ENCODE assay signal across 8 cellular contexts in genomic region chr1:32521165-32521564, GRCh38. TPM values are rescaled to one million over a fixed set of nuclear protein-coding genes. Genes with fewer than 3 reads are reported as not detected.
DNase-seq lines count a peak whose midpoint lies in the region; ATAC-seq and TF ChIP-seq lines count a peak whose summit lies in the region.

No MANE protein-coding gene starts in this region.

- no peak for DNase-seq in activated naive CD4-positive, alpha-beta T cell (lab: John Stamatoyannopoulos, UW)
- DNase-seq in Panc1 (ENCODE audit: low read depth, low spot score) (no peak), dermis blood vessel endothelial cell (peak; percentile 24), glomerular visceral epithelial cell (ENCODE audit: extremely low spot score) (no peak), sigmoid colon (no peak), ureter (ENCODE audit: low spot score) (no peak)
- DNase-seq in stimulated activated naive CD8-positive, alpha-beta T cell treated with anti-CD3 and anti-CD28 coated beads, Interleukin-15, amount 100 ng/mL, for 72 hours: no peak

- no TSS peak for BruUV-seq in Panc1 (replicated peaks; lab: Mats Ljungman, UMichigan)

- 79 to 92% methylated on average over 6 of the region's 6 CpGs for WGBS in sigmoid colon, 2 donors

- no peak for TF ChIP-seq POLR2A in sigmoid colon (IDR thresholded peaks at IDR 0.05)

- H3K9me3 Mint-ChIP-seq in activated naive CD4-positive, alpha-beta T cell treated with anti-CD3 and anti-CD28 coated beads, Interleukin-2, amount 50 U/mL, for 24 hours: no peaks in the 10 kb centered on the region
- no peaks in the 10 kb centered on the region for H3K9me3 Mint-ChIP-seq in stimulated activated naive CD8-positive, alpha-beta T cell treated with anti-CD3 and anti-CD28 coated beads, Interleukin-15, amount 100 ng/mL, for 72 hours

- ATAC-seq in Panc1: peak; percentile 39
- ATAC-seq in stimulated activated naive CD8-positive, alpha-beta T cell treated with anti-CD3 and anti-CD28 coated beads, Interleukin-15, amount 100 ng/mL, for 72 hours: no peak

- intact Hi-C loops in Panc1 (cut with micrococcal nuclease; ENCODE audit: unreplicated experiment): loop anchor here (10.0 kb wide), 1 partner anchor 94 kb away; no protein-coding TSS in a partner anchor
- intact Hi-C loops in sigmoid colon (cut with DNase I): loop anchor here (10.0 kb wide), 1 partner anchor 254 kb away; no protein-coding TSS in a partner anchor

- peaks cover 7% of the 10 kb centered on the region for H3K27me3 Mint-ChIP-seq in activated naive CD4-positive, alpha-beta T cell treated with anti-CD3 and anti-CD28 coated beads, Interleukin-2, amount 50 U/mL, for 24 hours
- H3K27me3 Mint-ChIP-seq in stimulated activated naive CD8-positive, alpha-beta T cell treated with anti-CD3 and anti-CD28 coated beads, Interleukin-15, amount 100 ng/mL, for 72 hours: peaks cover 24% of the 10 kb centered on the region

- H3K36me3 ChIP-seq in Panc1 (ENCODE audit: control insufficient read depth, insufficient read depth, low read length): no peaks in the 10 kb centered on the region
- no peaks in the 10 kb centered on the region for H3K36me3 ChIP-seq in sigmoid colon

- H3K9me3 ChIP-seq in Panc1 (ENCODE audit: control insufficient read depth, insufficient read depth, low read depth, low read length) (no peaks in the 10 kb centered on the region), sigmoid colon (no peaks in the 10 kb centered on the region)

- H3K4me3 ChIP-seq in Panc1 (ENCODE audit: low read depth in 2 of 2, low read length in 2 of 2): peak overlapping the region in 1 of 2 experiments; percentile 56; a peak in 1 of 4 replicates
- H3K4me3 ChIP-seq in sigmoid colon: no peak overlapping the region

- TF ChIP-seq EP300 in sigmoid colon (IDR thresholded peaks at IDR 0.05): no peak

- CTCF ChIA-PET in Panc1 (lab: Charles Lee): interaction anchor here (0.6 to 1.2 kb wide), 16 partner anchors 9 to 467 kb away, joined by 3 to 12 read pairs (median 6); partner anchors contain the start of gene RNF19B

- peaks cover 4% of the 10 kb centered on the region for H3K4me1 Mint-ChIP-seq in activated naive CD4-positive, alpha-beta T cell treated with anti-CD3 and anti-CD28 coated beads, Interleukin-2, amount 50 U/mL, for 24 hours
- peaks cover 13% of the 10 kb centered on the region for H3K4me1 Mint-ChIP-seq in stimulated activated naive CD8-positive, alpha-beta T cell treated with anti-CD3 and anti-CD28 coated beads, Interleukin-15, amount 100 ng/mL, for 72 hours

- H3K27me3 ChIP-seq in Panc1 (ENCODE audit: control insufficient read depth, insufficient read depth, low read length) (no peaks in the 10 kb centered on the region), sigmoid colon (no peaks in the 10 kb centered on the region)

- in situ Hi-C loops in Panc1 (cut with HindIII; ENCODE audit: low pct_unique_long_range_greater_than_20kb, low sequenced_read_pairs): no loop called here

- H3K36me3 Mint-ChIP-seq in activated naive CD4-positive, alpha-beta T cell treated with anti-CD3 and anti-CD28 coated beads, Interleukin-2, amount 50 U/mL, for 24 hours: no peaks in the 10 kb centered on the region

- POLR2A ChIA-PET in Panc1 (lab: Charles Lee): no interaction called here

- H3K27ac ChIP-seq in Panc1 (ENCODE audit: low read length) (no peak overlapping the region), sigmoid colon (no peak overlapping the region)

- H3K4me3 Mint-ChIP-seq in activated naive CD4-positive, alpha-beta T cell treated with anti-CD3 and anti-CD28 coated beads, Interleukin-2, amount 50 U/mL, for 24 hours: peak overlapping the region; percentile 68
- H3K4me3 Mint-ChIP-seq in stimulated activated naive CD8-positive, alpha-beta T cell treated with anti-CD3 and anti-CD28 coated beads, Interleukin-15, amount 100 ng/mL, for 72 hours: peak overlapping the region; percentile 73 to 84

- H3K4me1 ChIP-seq in Panc1 (ENCODE audit: control insufficient read depth, insufficient read depth, low read length) (no peaks in the 10 kb centered on the region), sigmoid colon (no peaks in the 10 kb centered on the region)

- TF ChIP-seq CTCF in Panc1 (IDR thresholded peaks at IDR 0.05): no peak
- TF ChIP-seq CTCF in sigmoid colon (IDR thresholded peaks at IDR 0.05): no peak

- H3K27ac Mint-ChIP-seq in activated naive CD4-positive, alpha-beta T cell treated with anti-CD3 and anti-CD28 coated beads, Interleukin-2, amount 50 U/mL, for 24 hours: no peak overlapping the region
- H3K27ac Mint-ChIP-seq in stimulated activated naive CD8-positive, alpha-beta T cell treated with anti-CD3 and anti-CD28 coated beads, Interleukin-15, amount 100 ng/mL, for 72 hours: peak overlapping the region in 1 of 2 donors; percentile 91

RNA-seq across cellular contexts. Expression of gene ZBTB8A, which starts 18.1 kb away (rescaled TPM):
- 6.5 TPM for total RNA-seq in Panc1 (2021; ENCODE audit: unreplicated experiment)
- 2.7 TPM for polyA plus RNA-seq in Panc1 (2012; ENCODE audit: insufficient read length)
- total RNA-seq in dermis blood vessel endothelial cell: 11.3 and 12.6 TPM in 2 replicates
- total RNA-seq in sigmoid colon: 10 to 100 TPM in 1 of 4 donors, 1 to 10 TPM in 3; 5.6 to 10.8 (median 7.0) TPM
- 1 to 10 TPM; 1.8 to 2.4 (median 2.1) TPM for polyA plus RNA-seq in sigmoid colon
- total RNA-seq in ureter: 10.5 TPM

RNA-seq across cellular contexts. Expression of gene ZBTB8B, which starts 56.3 kb away (rescaled TPM):
- total RNA-seq in Panc1 (2021; ENCODE audit: unreplicated experiment) (0.08 TPM), dermis blood vessel endothelial cell (under 0.01 TPM in 2 replicates), sigmoid colon (under 1 TPM in 3 of 4 donors, not detected in 1; under 0.01 TPM), ureter (0.57 TPM)
- 0.04 TPM for polyA plus RNA-seq in Panc1 (2012; ENCODE audit: insufficient read length)
- under 1 TPM in 1 of 3 donors, not detected in 2; 0.01 TPM for polyA plus RNA-seq in sigmoid colon
